ENCODE assay signal across 8 cellular contexts in genomic region chr19:15702590-15702930, GRCh38. TPM values are rescaled to one million over a fixed set of nuclear protein-coding genes. Genes with fewer than 3 reads are reported as not detected.
DNase-seq lines count a peak whose midpoint lies in the region; ATAC-seq, FAIRE-seq and TF ChIP-seq lines count a peak whose summit lies in the region.

No MANE protein-coding gene starts in this region.

- TF ChIP-seq POLR2A in heart left ventricle (IDR thresholded peaks at IDR 0.05) = no peak
- no peak for TF ChIP-seq POLR2A in GM12891 (IDR thresholded peaks at IDR 0.05; ENCODE audit: low read depth, low read length)

- H4K20me1 ChIP-seq in MM.1S (ENCODE audit: insufficient read depth, low read length) = no peaks in the 10 kb centered on the region
- H4K20me1 ChIP-seq in SU-DHL-6 (ENCODE audit: low read depth, low read length) = no peaks in the 10 kb centered on the region

- H3K27me3 ChIP-seq in MM.1S (replicated peaks; ENCODE audit: insufficient read depth, low read length) = peaks cover 63% of the 10 kb centered on the region
- H3K27me3 ChIP-seq in SU-DHL-6 (ENCODE audit: low read length) = no peaks in the 10 kb centered on the region
- no peaks in the 10 kb centered on the region for H3K27me3 ChIP-seq in heart left ventricle

- H3F3A ChIP-seq in MM.1S (ENCODE audit: insufficient read depth, low read length) = no peaks in the 10 kb centered on the region
- no peaks in the 10 kb centered on the region for H3F3A ChIP-seq in SU-DHL-6 (ENCODE audit: insufficient read depth)

- peak; percentile 43 for DNase-seq in Daoy (ENCODE audit: low read depth)
- DNase-seq in MM.1S = peak; percentile 21
- peak; percentile 68 to 92 (median 80) for DNase-seq in heart left ventricle
- peak in 1 of 2 donors; percentile 13 for DNase-seq in stimulated activated naive CD8-positive, alpha-beta T cell treated with anti-CD3 and anti-CD28 coated beads, Interleukin-15, amount 100 ng/mL, for 72 hours
- no peak for DNase-seq in GM12891 (ENCODE audit: insufficient read length, low spot score)
- DNase-seq in activated T-helper 2 cell treated with anti-CD3 and anti-CD28 coated beads, Interferon-gamma antibody, Interleukin-2, Interleukin-4, amounts not matched to agents 10 μg/mL and 5 μg/mL and 100 μg/mL, durations not matched to agents 14 hours and 24 hours and 36 hours (ENCODE audit: low spot score) = no peak

- H3K9me3 ChIP-seq in MM.1S (replicated peaks; ENCODE audit: insufficient read depth, low read length) (no peaks in the 10 kb centered on the region), SU-DHL-6 (ENCODE audit: insufficient read depth, low read length) (no peaks in the 10 kb centered on the region), heart left ventricle (peaks cover 0 to 15% (median 0%) of the 10 kb centered on the region in 12 donors)

- FAIRE-seq in GM12891 (lab: Jason Lieb, UNC) = no peak

- H3K79me2 ChIP-seq in MM.1S (ENCODE audit: low read length) = no peaks in the 10 kb centered on the region
- H3K79me2 ChIP-seq in SU-DHL-6 (ENCODE audit: insufficient read depth, low read length) = no peaks in the 10 kb centered on the region

- no peak overlapping the region for H3K27ac ChIP-seq in MM.1S (ENCODE audit: low read length)
- no peak overlapping the region for H3K27ac ChIP-seq in SU-DHL-6 (ENCODE audit: low read depth, low read length)
- H3K27ac ChIP-seq in heart left ventricle = no peak overlapping the region

- no peaks in the 10 kb centered on the region for H3K9me2 ChIP-seq in MM.1S (replicated peaks; ENCODE audit: insufficient read depth, low read length)
- H3K9me2 ChIP-seq in SU-DHL-6 (replicated peaks; ENCODE audit: insufficient read depth, low read length) = no peaks in the 10 kb centered on the region

- peak; percentile 87 to 91 (median 88) for ATAC-seq in heart left ventricle
- peak; percentile 18 for ATAC-seq in stimulated activated naive CD8-positive, alpha-beta T cell treated with anti-CD3 and anti-CD28 coated beads, Interleukin-15, amount 100 ng/mL, for 72 hours
- no peak for ATAC-seq in GM19035 (IDR thresholded peaks at IDR 0.05; ENCODE audit: unreplicated experiment)

- no peaks in the 10 kb centered on the region for H3K36me3 ChIP-seq in MM.1S (replicated peaks; ENCODE audit: insufficient read depth, low read length)
- H3K36me3 ChIP-seq in SU-DHL-6 (ENCODE audit: low read length) = no peaks in the 10 kb centered on the region
- peaks cover 0 to 3% (median 0%) of the 10 kb centered on the region in 9 donors for H3K36me3 ChIP-seq in heart left ventricle

- no peaks in the 10 kb centered on the region for H3K9me3 Mint-ChIP-seq in stimulated activated naive CD8-positive, alpha-beta T cell treated with anti-CD3 and anti-CD28 coated beads, Interleukin-15, amount 100 ng/mL, for 72 hours
- H3K9me3 Mint-ChIP-seq in activated T-helper 2 cell treated with anti-CD3 and anti-CD28 coated beads, Interferon-gamma antibody, Interleukin-2, Interleukin-4, amounts not matched to agents 10 μg/mL and 5 μg/mL and 100 μg/mL, durations not matched to agents 14 hours and 24 hours and 36 hours = no peaks in the 10 kb centered on the region

- intact Hi-C loops in heart left ventricle (cut with DNase I) = no loop called here
- intact Hi-C loops in activated T-helper 2 cell treated with anti-CD3 and anti-CD28 coated beads, Interferon-gamma antibody, Interleukin-2, Interleukin-4, amounts not matched to agents 10 μg/mL and 5 μg/mL and 100 μg/mL, durations not matched to agents 14 hours and 24 hours and 36 hours (cut with micrococcal nuclease) = no loop called here

- no peaks in the 10 kb centered on the region for H3K4me1 Mint-ChIP-seq in stimulated activated naive CD8-positive, alpha-beta T cell treated with anti-CD3 and anti-CD28 coated beads, Interleukin-15, amount 100 ng/mL, for 72 hours
- H3K4me1 Mint-ChIP-seq in activated T-helper 2 cell treated with anti-CD3 and anti-CD28 coated beads, Interferon-gamma antibody, Interleukin-2, Interleukin-4, amounts not matched to agents 10 μg/mL and 5 μg/mL and 100 μg/mL, durations not matched to agents 14 hours and 24 hours and 36 hours (ENCODE audit: low read depth) = peaks cover 3% of the 10 kb centered on the region

- H3K4me1 ChIP-seq in MM.1S (ENCODE audit: low read length) (no peaks in the 10 kb centered on the region), heart left ventricle (peaks cover 0 to 19% (median 11%) of the 10 kb centered on the region in 12 donors)

- H3K27ac Mint-ChIP-seq in stimulated activated naive CD8-positive, alpha-beta T cell treated with anti-CD3 and anti-CD28 coated beads, Interleukin-15, amount 100 ng/mL, for 72 hours = no peak overlapping the region
- H3K27ac Mint-ChIP-seq in activated T-helper 2 cell treated with anti-CD3 and anti-CD28 coated beads, Interferon-gamma antibody, Interleukin-2, Interleukin-4, amounts not matched to agents 10 μg/mL and 5 μg/mL and 100 μg/mL, durations not matched to agents 14 hours and 24 hours and 36 hours = no peak overlapping the region

- H2AFZ ChIP-seq in MM.1S (ENCODE audit: low read length) (no peak overlapping the region), SU-DHL-6 (ENCODE audit: low read depth, low read length, severe bottlenecking) (no peak overlapping the region)

- no peak overlapping the region for H3K9ac ChIP-seq in MM.1S (ENCODE audit: low read length)
- H3K9ac ChIP-seq in SU-DHL-6 (ENCODE audit: low read length) = no peak overlapping the region

- H3K4me3 Mint-ChIP-seq in stimulated activated naive CD8-positive, alpha-beta T cell treated with anti-CD3 and anti-CD28 coated beads, Interleukin-15, amount 100 ng/mL, for 72 hours = no peak overlapping the region
- no peak overlapping the region for H3K4me3 Mint-ChIP-seq in activated T-helper 2 cell treated with anti-CD3 and anti-CD28 coated beads, Interferon-gamma antibody, Interleukin-2, Interleukin-4, amounts not matched to agents 10 μg/mL and 5 μg/mL and 100 μg/mL, durations not matched to agents 14 hours and 24 hours and 36 hours (ENCODE audit: low read depth)

- H3K4me3 ChIP-seq in MM.1S (ENCODE audit: low read length) (no peak overlapping the region), SU-DHL-6 (ENCODE audit: insufficient read depth, low read length, poor library complexity, severe bottlenecking) (no peak overlapping the region), heart left ventricle (no peak overlapping the region)

- TF ChIP-seq CTCF in MM.1S (IDR thresholded peaks at IDR 0.05; ENCODE audit: low read length) = peak; percentile 20
- TF ChIP-seq CTCF in SU-DHL-6 (IDR thresholded peaks at IDR 0.05; ENCODE audit: insufficient read depth, low read length, poor library complexity, severe bottlenecking) = peak; percentile 13
- peak in 1 of 12 donors; percentile 8 for TF ChIP-seq CTCF in heart left ventricle (IDR thresholded peaks at IDR 0.05)

- no peaks in the 10 kb centered on the region for H3K36me3 Mint-ChIP-seq in activated T-helper 2 cell treated with anti-CD3 and anti-CD28 coated beads, Interferon-gamma antibody, Interleukin-2, Interleukin-4, amounts not matched to agents 10 μg/mL and 5 μg/mL and 100 μg/mL, durations not matched to agents 14 hours and 24 hours and 36 hours (ENCODE audit: low read depth)

- H3K27me3 Mint-ChIP-seq in stimulated activated naive CD8-positive, alpha-beta T cell treated with anti-CD3 and anti-CD28 coated beads, Interleukin-15, amount 100 ng/mL, for 72 hours = peaks cover 33% of the 10 kb centered on the region
- H3K27me3 Mint-ChIP-seq in activated T-helper 2 cell treated with anti-CD3 and anti-CD28 coated beads, Interferon-gamma antibody, Interleukin-2, Interleukin-4, amounts not matched to agents 10 μg/mL and 5 μg/mL and 100 μg/mL, durations not matched to agents 14 hours and 24 hours and 36 hours (ENCODE audit: low read depth) = peaks cover 4% of the 10 kb centered on the region

- WGBS in heart left ventricle, 4 donors = 0 to 7% (median 6%) methylated on average over 2 to 6 of the region's 6 CpGs

- H3K4me2 ChIP-seq in MM.1S (ENCODE audit: low read depth, low read length) (no peak overlapping the region), SU-DHL-6 (ENCODE audit: low read depth, low read length, poor library complexity, severe bottlenecking) (no peak overlapping the region)

TF ChIP-seq in GM12891, 5 proteins besides CTCF, POLR2A, EP300 and RAD21:
- TF ChIP-seq TAF1 (IDR thresholded peaks at IDR 0.05; ENCODE audit: low read depth, low read length) = no peak
- TF ChIP-seq POLR2AphosphoS5 (IDR thresholded peaks at IDR 0.05; ENCODE audit: low read depth, low read length) = no peak
- TF ChIP-seq SPI1 (IDR thresholded peaks at IDR 0.05; ENCODE audit: low read depth, low read length) = no peak
- TF ChIP-seq POU2F2 (IDR thresholded peaks at IDR 0.05; ENCODE audit: low read depth, low read length) = no peak
TF ChIP-seq in GM12891: peak in this region for 0.

RNA-seq across cellular contexts. Expression of gene OR10H2, which starts 25.3 kb away (rescaled TPM):
- not detected in 2 replicates for total RNA-seq in Daoy (2014; rRNA removed; shearing (Covaris generic))
- total RNA-seq in heart left ventricle = not detected
- polyA plus RNA-seq in heart left ventricle = not detected
- polyA plus RNA-seq in GM12891 (2012; ENCODE audit: low read depth, missing spikeins) = not detected
- total RNA-seq in activated T-helper 2 cell treated with anti-CD3 and anti-CD28 coated beads, Interferon-gamma antibody, Interleukin-2, Interleukin-4, amounts not matched to agents 10 μg/mL and 5 μg/mL and 100 μg/mL, durations not matched to agents 14 hours and 24 hours and 36 hours = not detected in 2 replicates

RNA-seq across cellular contexts. Expression of gene CYP4F12, which starts 29.7 kb away (rescaled TPM):
- 0.29 and 0.51 TPM in 2 replicates for total RNA-seq in Daoy (2014; rRNA removed; shearing (Covaris generic))
- 1 to 10 TPM; 1.8 to 5.2 (median 3.1) TPM for total RNA-seq in heart left ventricle
- 1 to 10 TPM; 1.1 to 8.9 TPM for polyA plus RNA-seq in heart left ventricle
- polyA plus RNA-seq in GM12891 (2012; ENCODE audit: low read depth, missing spikeins) = 0.05 TPM
- total RNA-seq in activated T-helper 2 cell treated with anti-CD3 and anti-CD28 coated beads, Interferon-gamma antibody, Interleukin-2, Interleukin-4, amounts not matched to agents 10 μg/mL and 5 μg/mL and 100 μg/mL, durations not matched to agents 14 hours and 24 hours and 36 hours = not detected in 2 replicates

RNA-seq across cellular contexts. Expression of gene OR10H3, which starts 35.2 kb away (rescaled TPM):
- not detected in 2 replicates for total RNA-seq in Daoy (2014; rRNA removed; shearing (Covaris generic))
- not detected for total RNA-seq in heart left ventricle
- polyA plus RNA-seq in heart left ventricle = not detected
- not detected for polyA plus RNA-seq in GM12891 (2012; ENCODE audit: low read depth, missing spikeins)
- total RNA-seq in activated T-helper 2 cell treated with anti-CD3 and anti-CD28 coated beads, Interferon-gamma antibody, Interleukin-2, Interleukin-4, amounts not matched to agents 10 μg/mL and 5 μg/mL and 100 μg/mL, durations not matched to agents 14 hours and 24 hours and 36 hours = not detected in 2 replicates

Comparison
In these comparisons a context has a peak if more than half of its experiments do, and no peak if none do; other contexts are left out.
1. DNase-seq: peak in Daoy (single experiment), MM.1S (single experiment) and heart left ventricle (5 of 5); none in GM12891 (single experiment) and activated T-helper 2 cell treated with anti-CD3 and anti-CD28 coated beads, Interferon-gamma antibody, Interleukin-2, Interleukin-4, amounts not matched to agents 10 μg/mL and 5 μg/mL and 100 μg/mL, durations not matched to agents 14 hours and 24 hours and 36 hours (single experiment).